ENCODE assay signal across 15 cellular contexts in the genomic region with DNA sequence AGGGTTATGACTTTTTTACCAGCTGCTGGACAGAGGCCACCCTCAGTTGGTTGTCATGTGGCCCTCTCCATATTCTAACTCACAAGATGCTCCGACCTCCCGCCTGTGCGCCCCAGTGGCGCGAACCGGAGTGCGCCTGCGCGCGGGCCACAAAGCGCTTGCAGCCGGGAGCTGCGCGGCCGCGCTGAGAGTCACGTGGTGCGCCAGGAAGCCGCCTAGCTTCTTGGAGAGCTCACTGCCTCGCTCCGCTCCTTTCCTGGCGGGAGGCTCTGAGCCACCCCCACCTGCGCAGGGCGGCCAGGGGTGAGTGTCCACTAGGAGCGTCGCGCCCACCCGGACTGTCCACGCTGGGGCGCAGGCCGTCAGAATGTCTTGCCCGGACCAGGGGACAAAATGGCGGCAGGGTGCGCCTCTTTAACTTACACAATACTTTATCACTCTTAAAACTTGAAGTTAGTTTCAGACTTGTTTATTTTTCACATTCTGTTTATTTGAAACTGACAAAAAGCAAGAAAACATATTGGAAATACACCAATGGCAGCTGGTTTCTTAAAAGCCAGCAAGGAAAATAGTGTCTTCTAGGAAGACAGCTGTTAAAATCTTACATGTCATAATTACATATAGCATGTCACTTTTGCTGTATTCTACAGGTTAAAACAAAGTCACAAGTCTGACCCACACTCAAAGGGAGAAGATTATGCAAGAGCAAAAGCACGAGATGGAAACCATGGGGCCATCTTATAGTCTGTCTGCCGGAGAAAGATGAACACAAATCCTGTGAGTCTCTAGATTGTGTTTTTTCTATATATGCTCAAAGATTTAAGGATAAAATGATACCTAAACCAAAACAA.
A peak's percentile ranks its signal among the peaks of the same experiment; 100 is the strongest.
DNase-seq lines count a peak whose midpoint lies in the region; ATAC-seq lines count a peak whose summit lies in the region.
"Had no signal": no experiment of that assay in that cellular context is flagged by ENCODE, and none has a peak within 500 bp of the region (broad histone marks: within the 10 kb centered on the region; RNA-seq: fewer than 3 reads in every experiment).

No MANE protein-coding gene starts in this region.

- H3K27me3 Mint-ChIP-seq in T-helper 17 cell = no peaks in the 10 kb centered on the region
- H3K27me3 Mint-ChIP-seq in memory B cell = no peaks in the 10 kb centered on the region
- H3K27me3 Mint-ChIP-seq: CD4-positive, alpha-beta T cell; IgD-negative memory B cell had no signal

- peaks cover 9% of the 10 kb centered on the region for H3K9me3 Mint-ChIP-seq in memory B cell

- H3K4me3 Mint-ChIP-seq in T-helper 17 cell = no peak overlapping the region
- H3K4me3 Mint-ChIP-seq in memory B cell = peak overlapping the region; percentile 17
- H3K4me3 Mint-ChIP-seq: CD4-positive, alpha-beta T cell; IgD-negative memory B cell had no signal

- no peak overlapping the region for H3K27ac Mint-ChIP-seq in T-helper 17 cell
- H3K27ac Mint-ChIP-seq in memory B cell = no peak overlapping the region
- H3K27ac Mint-ChIP-seq: CD4-positive, alpha-beta T cell; IgD-negative memory B cell had no signal

- no peaks in the 10 kb centered on the region for H3K36me3 Mint-ChIP-seq in T-helper 17 cell (ENCODE audit: low read depth)
- no peaks in the 10 kb centered on the region for H3K36me3 Mint-ChIP-seq in memory B cell

- H3K4me1 Mint-ChIP-seq in T-helper 17 cell = no peaks in the 10 kb centered on the region
- H3K4me1 Mint-ChIP-seq in memory B cell = no peaks in the 10 kb centered on the region
- H3K4me1 Mint-ChIP-seq: IgD-negative memory B cell had no signal

- ATAC-seq in GM18909 (IDR thresholded peaks at IDR 0.05; ENCODE audit: poor library complexity, unreplicated experiment) (peak; percentile 69), T-helper 17 cell (peak; percentile 39), memory B cell (ENCODE audit: low read depth) (peak; percentile 26)

- no peaks in the 10 kb centered on the region for H3K9me3 ChIP-seq in T-helper 17 cell (ENCODE audit: control insufficient read depth, low read length, poor library complexity, severe bottlenecking)
- H3K9me3 ChIP-seq: BE2C, SJCRH30 had no signal

- DNase-seq in T-helper 17 cell = no peak
- no peak for DNase-seq in memory B cell (ENCODE audit: low spot score in 2 of 2)
- no peak for DNase-seq in midbrain (lab: John Stamatoyannopoulos, UW)
- no peak for DNase-seq in RKO (ENCODE audit: low spot score)
- no peak for DNase-seq in SIG-M5 (lab: John Stamatoyannopoulos, UW)
- no peak for DNase-seq in NCI-H748 treated with DMSO at 0.1 percent for 48 hours (lab: John Stamatoyannopoulos, UW)
- DNase-seq: BE2C; CD4-positive, alpha-beta T cell; DMS79; NCI-H187; NCI-H345; NCI-H69; SJCRH30 had no signal
